8 cellular contexts compared by ENCODE assay signal in the genomic region with DNA sequence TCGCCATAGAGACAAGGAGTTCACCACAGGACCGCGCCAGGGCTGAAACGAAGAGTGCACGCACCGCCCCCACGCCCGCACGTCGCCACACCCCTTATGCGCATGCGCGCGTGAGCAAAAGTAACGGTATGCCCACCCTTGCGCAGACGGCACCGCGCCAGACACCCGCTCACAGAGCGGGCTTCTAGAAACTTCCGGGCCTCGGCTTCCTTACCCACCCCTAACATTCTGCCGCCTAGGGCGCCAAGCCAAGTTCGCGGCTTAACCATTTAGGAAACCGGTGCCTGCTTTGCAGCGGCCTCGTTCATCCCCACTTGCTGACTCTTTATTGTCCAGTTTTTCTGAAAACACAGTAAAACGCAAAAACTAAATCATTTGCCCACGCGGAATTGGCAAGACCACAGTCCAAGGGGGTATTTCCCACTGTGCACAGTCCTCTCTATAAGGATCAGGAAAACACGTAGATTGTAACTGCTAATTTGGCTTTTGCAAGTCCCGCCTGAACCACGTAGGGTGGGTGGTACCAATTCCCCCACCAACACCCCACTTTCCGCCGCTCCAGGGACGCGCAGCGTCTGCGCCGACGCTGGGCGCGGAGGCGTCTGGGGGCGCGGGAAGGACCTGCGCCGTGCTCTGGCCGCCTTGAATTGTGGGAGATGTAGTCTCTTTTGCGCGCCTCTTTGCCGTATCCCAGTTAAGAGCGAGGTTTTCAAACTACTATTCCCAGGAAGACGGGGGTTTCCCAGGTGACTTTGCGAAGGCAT. TPM values are rescaled to one million over a fixed set of nuclear protein-coding genes. Genes with fewer than 3 reads are reported as not detected.
DNase-seq lines count a peak whose midpoint lies in the region; ATAC-seq and TF ChIP-seq lines count a peak whose summit lies in the region.

A gene with protein sequence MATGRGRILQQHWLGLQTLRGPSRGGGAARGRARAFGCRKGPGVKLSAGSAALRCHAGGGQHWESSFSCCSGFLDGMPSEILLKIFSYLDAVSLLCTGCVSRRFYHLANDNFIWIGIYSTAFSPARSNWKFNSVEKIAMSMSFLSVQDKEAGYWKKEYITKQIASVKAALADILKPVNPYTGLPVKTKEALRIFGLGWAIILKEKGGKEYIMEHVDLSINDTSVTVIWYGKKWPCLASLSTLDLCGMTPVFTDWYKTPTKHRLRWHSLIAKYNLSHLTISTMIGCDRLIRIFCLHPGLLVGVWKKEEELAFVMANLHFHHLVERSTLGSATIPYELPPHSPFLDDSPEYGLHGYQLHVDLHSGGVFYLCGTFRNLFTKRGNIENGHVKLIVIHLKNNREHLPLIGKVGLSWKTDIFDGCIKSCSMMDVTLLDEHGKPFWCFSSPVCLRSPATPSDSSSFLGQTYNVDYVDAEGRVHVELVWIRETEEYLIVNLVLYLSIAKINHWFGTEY (minus strand): TSS at position 56 of the 764 bp plus-strand sequence. CDS start 49 bp downstream, at position 7.
Gene TIMM21 (plus strand): TSS at position 745 of the 764 bp plus-strand sequence. CDS start 286 bp downstream, outside the sequence.

- no peaks in the 10 kb centered on the region for H3K9me3 ChIP-seq in PC-9 (ENCODE audit: insufficient read depth, low read depth)

- peaks cover 4% of the 10 kb centered on the region for H3K36me3 Mint-ChIP-seq in activated T-cell treated with anti-CD3 and anti-CD28 coated beads, Interleukin-2, amount 50 U/mL, for 4 hours (ENCODE audit: insufficient read depth)

- TF ChIP-seq CTCF in PC-9 (conservative IDR thresholded peaks at IDR 0.05) = no peak

- H3K4me1 Mint-ChIP-seq in activated T-cell treated with anti-CD3 and anti-CD28 coated beads, Interleukin-2, amount 50 U/mL, for 4 hours (ENCODE audit: low read depth) = peaks cover 47% of the 10 kb centered on the region

- H4K20me1 ChIP-seq in PC-9 (ENCODE audit: insufficient read depth) = no peaks in the 10 kb centered on the region

- H3K4me2 ChIP-seq in PC-9 = peak within 1 kb of the TSS; percentile 92

- CTCF ChIA-PET in PC-9 (lab: Charles Lee) = interaction anchor here (0.7 kb wide), 1 partner anchor 28 kb away, joined by 10 read pairs; no protein-coding TSS in a partner anchor

- DNase-seq in DMS53 treated with DMSO at 0.1 percent for 48 hours (lab: John Stamatoyannopoulos, UW; ENCODE audit: unreplicated experiment) (peak; percentile 99), KBM-7 (peak; percentile 97), PC-9 (peak; percentile 90 to 93), erythroblast (lab: John Stamatoyannopoulos, UW) (peak; percentile 100), mucosa of gallbladder (ENCODE audit: low spot score) (peak; percentile 98)
- DNase-seq in activated T-cell treated with anti-CD3 and anti-CD28 coated beads, Interleukin-2, amount 50 U/mL, for 4 hours = peak; percentile 94
- peak; percentile 95 for DNase-seq in stimulated activated CD8-positive, alpha-beta memory T cell treated with anti-CD3 and anti-CD28 coated beads, Interleukin-4, amount 100 ng/mL, for 24 hours (ENCODE audit: low read depth)

- intact Hi-C loops in PC-9 (cut with micrococcal nuclease; ENCODE audit: unreplicated experiment) = loop anchor here (1.0 to 5.0 kb wide), 3 partner anchors 37 to 349 kb away; partner anchors contain the start of genes CNDP2 and CYB5A

- H2AFZ ChIP-seq in PC-9 = peak within 1 kb of the TSS; percentile 99

- no peaks in the 10 kb centered on the region for H3K9me2 ChIP-seq in PC-9 (ENCODE audit: insufficient read depth)

- peak within 1 kb of the TSS; percentile 98 for H3K4me3 Mint-ChIP-seq in activated T-cell treated with anti-CD3 and anti-CD28 coated beads, Interleukin-2, amount 50 U/mL, for 4 hours

- H3K27ac ChIP-seq in PC-9 = peak within 1 kb of the TSS; percentile 14; the same call in 1 of the 2 replicates

- H3K27me3 Mint-ChIP-seq in activated T-cell treated with anti-CD3 and anti-CD28 coated beads, Interleukin-2, amount 50 U/mL, for 4 hours (ENCODE audit: low read depth) = no peaks in the 10 kb centered on the region

- in situ Hi-C loops in KBM-7 (cut with MboI; ENCODE audit: low pct_unique_long_range_greater_than_20kb, low sequenced_read_pairs) = no loop called here

- no peaks in the 10 kb centered on the region for H3K9me3 Mint-ChIP-seq in activated T-cell treated with anti-CD3 and anti-CD28 coated beads, Interleukin-2, amount 50 U/mL, for 4 hours

- H3K79me2 ChIP-seq in PC-9 (ENCODE audit: low read depth) = peaks cover 45% of the 10 kb centered on the region

- no peaks in the 10 kb centered on the region for H3K27me3 ChIP-seq in PC-9 (ENCODE audit: insufficient read depth, low read depth)

- no TSS peak for BruUV-seq in PC-9 (replicated peaks; lab: Mats Ljungman, UMichigan)

- H3K36me3 ChIP-seq in PC-9 (ENCODE audit: low read depth) = 0 out of 2 replicates have a peak, but pooled peaks cover 7% of the 10 kb centered on the region

- peaks cover 12% of the 10 kb centered on the region; the same call in 1 of the 2 replicates for H3F3A ChIP-seq in PC-9 (ENCODE audit: insufficient read depth, low read depth)

- peak; percentile 97 for TF ChIP-seq POLR2A in erythroblast (IDR thresholded peaks at IDR 0.05; ENCODE audit: low read length)

- peak; percentile 92 for ATAC-seq in GM21723 (IDR thresholded peaks at IDR 0.05; ENCODE audit: unreplicated experiment)
- peak; percentile 89 to 91 for ATAC-seq in activated T-cell treated with anti-CD3 and anti-CD28 coated beads, Interleukin-2, amount 50 U/mL, for 4 hours

- POLR2A ChIA-PET in PC-9 (lab: Charles Lee; ENCODE audit: unreplicated experiment) = no interaction called here

- H3K4me3 ChIP-seq in PC-9 = peak within 1 kb of the TSS; percentile 80

- peaks cover 16% of the 10 kb centered on the region for H3K4me1 ChIP-seq in PC-9 (replicated peaks; ENCODE audit: insufficient read depth)

RNA-seq across cellular contexts. Expression of the first gene that starts in this region (rescaled TPM):
- total RNA-seq in PC-9 (2021) (2.2 and 3.9 TPM in 2 replicates), mucosa of gallbladder (1.8 TPM)
- 1 to 10 TPM in 2 of 3 donors, under 1 TPM in 1; 0.71 to 1.2 (median 1.2) TPM for total RNA-seq in activated T-cell treated with anti-CD3 and anti-CD28 coated beads, Interleukin-2, amount 50 U/mL, for 4 hours

RNA-seq across cellular contexts. Expression of gene TIMM21, which starts in this region (rescaled TPM):
- 17.9 and 32.6 TPM in 2 replicates for total RNA-seq in PC-9 (2021)
- total RNA-seq in activated T-cell treated with anti-CD3 and anti-CD28 coated beads, Interleukin-2, amount 50 U/mL, for 4 hours = 10 to 100 TPM; 52.3 to 64.2 (median 56.5) TPM
- 21.6 TPM for total RNA-seq in mucosa of gallbladder

Comparison
In these comparisons a context has a peak if more than half of its experiments do, and no peak if none do; other contexts are left out.
1. Peak in every context shown above with its lines: DNase-seq, ATAC-seq, H3K4me3 ChIP-seq and H3K27ac ChIP-seq.